ENCODE assay signal across 2 cellular contexts in genomic region chr17:41003926-41004325, GRCh38.
TF ChIP-seq lines count a peak whose summit lies in the region.

No MANE protein-coding gene starts in this region.

TF ChIP-seq in A549, 52 proteins besides CTCF, POLR2A, EP300 and RAD21:
- TF ChIP-seq MAFK (IDR thresholded peaks at IDR 0.05; ENCODE audit: partially characterized antibody) (peak; percentile 88), TP53 (CRISPR knock-in tag; IDR thresholded peaks at IDR 0.05) (no peak)

TF ChIP-seq in K562, 482 proteins besides CTCF, POLR2A, EP300 and RAD21:
- TF ChIP-seq RBM25 (IDR thresholded peaks at IDR 0.05; ENCODE audit: low read depth, low read length, severe bottlenecking) (no peak), TOE1 (IDR thresholded peaks at IDR 0.05; ENCODE audit: borderline replicate concordance) (no peak), TOE1 (CRISPR knock-in tag; IDR thresholded peaks at IDR 0.05; ENCODE audit: borderline replicate concordance, low read depth) (no peak), TAF7 (tag; IDR thresholded peaks at IDR 0.05) (no peak), RBBP5 (IDR thresholded peaks at IDR 0.05; ENCODE audit: borderline replicate concordance, insufficient read depth, low read length, poor library complexity, severe bottlenecking) (no peak), ZNF316 (IDR thresholded peaks at IDR 0.05) (peak; percentile 52; the same call in 1 of the 2 replicates), PKNOX1 (IDR thresholded peaks at IDR 0.05) (no peak), POLR2AphosphoS5 (IDR thresholded peaks at IDR 0.05; ENCODE audit: control insufficient read depth, insufficient read depth, low read depth, low read length) (no peak)
